ENCODE assay signal across 15 cellular contexts in genomic region chr1:205610036-205610435, GRCh38. TPM values are rescaled to one million over a fixed set of nuclear protein-coding genes. Genes with fewer than 3 reads are reported as not detected.
DNase-seq lines count a peak whose midpoint lies in the region; ATAC-seq and TF ChIP-seq lines count a peak whose summit lies in the region.
"Had no signal": no experiment of that assay in that cellular context is flagged by ENCODE, and none has a peak within 500 bp of the region (broad histone marks: within the 10 kb centered on the region; RNA-seq: fewer than 3 reads in every experiment).

No MANE protein-coding gene starts in this region.

- no peak overlapping the region for H4K91ac ChIP-seq in IMR-90 (ENCODE audit: insufficient read depth, low read depth, low read length)

- no peak for TF ChIP-seq RAD21 in IMR-90 (IDR thresholded peaks at IDR 0.05; ENCODE audit: low read length)

- TF ChIP-seq CTCF in AG10803 (conservative IDR thresholded peaks at IDR 0.05; ENCODE audit: low read length) (no peak), IMR-90 (conservative IDR thresholded peaks at IDR 0.05; ENCODE audit: low read depth, low read length) (no peak), MCF 10A (IDR thresholded peaks at IDR 0.05; ENCODE audit: unreplicated experiment) (no peak), GM13977 (IDR thresholded peaks at IDR 0.05; ENCODE audit: extremely low read depth, insufficient read depth, missing control alignments) (no peak), glutamatergic neuron (IDR thresholded peaks at IDR 0.05; ENCODE audit: partially characterized antibody, unreplicated experiment) (no peak)

- CTCF ChIA-PET in IMR-90 (lab: Yijun Ruan, JAX), result no interaction called here
- CTCF ChIA-PET in MCF 10A (lab: Yijun Ruan, JAX), result interaction anchor here (3.9 kb wide), 1 partner anchor 18 kb away, joined by 26 read pairs; no protein-coding TSS in a partner anchor

- no peak overlapping the region for H3K56ac ChIP-seq in IMR-90 (ENCODE audit: extremely low read depth, insufficient read depth, low read length)

- peak; percentile 85 for ATAC-seq in IMR-90 (ENCODE audit: low read depth)
- ATAC-seq: heart right ventricle had no signal

- H3K18ac ChIP-seq in IMR-90 (ENCODE audit: low read depth, low read length), result no peak overlapping the region

- H2BK120ac ChIP-seq in IMR-90 (ENCODE audit: low read depth, low read length), result no peak overlapping the region

- H2AK9ac ChIP-seq in IMR-90 (replicated peaks; ENCODE audit: low read depth, low read length, poor library complexity), result no peak overlapping the region

- H4K20me1 ChIP-seq in IMR-90 (ENCODE audit: insufficient read depth, low read length), result peaks cover 5% of the 10 kb centered on the region; the same call in 1 of the 2 replicates

- H2BK20ac ChIP-seq in IMR-90 (ENCODE audit: low read depth, low read length), result no peak overlapping the region

- in situ Hi-C loops in IMR-90 (cut with MboI; ENCODE audit: low sequenced_read_pairs) (no loop called here), GM13977 (cut with MboI; ENCODE audit: low pct_unique_long_range_greater_than_20kb, low sequenced_read_pairs, unreplicated experiment) (no loop called here)

- DNase-seq in AG10803 (ENCODE audit: low read depth) (peak; percentile 27), IMR-90 (peak; percentile 72), MCF 10A (ENCODE audit: unreplicated experiment) (no peak), COR-L47 (lab: John Stamatoyannopoulos, UW) (no peak), HT-29 (ENCODE audit: low spot score) (no peak), GM13977 (ENCODE audit: low spot score) (no peak), glutamatergic neuron (no peak)
- DNase-seq: activated CD4-positive, alpha-beta memory T cell treated with anti-CD3 and anti-CD28 coated beads for 36 hours; activated naive CD4-positive, alpha-beta T cell treated with anti-CD3 and anti-CD28 coated beads, Interleukin-2, amount 50 U/mL, for 16 hours; heart right ventricle; KBM-7; NCI-H2107 had no signal

- no peak overlapping the region for H2AK5ac ChIP-seq in IMR-90 (ENCODE audit: low read depth, low read length)

- no peak overlapping the region for H3K27ac ChIP-seq in IMR-90 (ENCODE audit: insufficient read depth, low read length)
- peak overlapping the region; percentile 71 for H3K27ac ChIP-seq in mesodermal cell (ENCODE audit: low read depth, low read length, severe bottlenecking)

- no peak overlapping the region; the same call in 1 of the 2 replicates for H3K4ac ChIP-seq in IMR-90 (ENCODE audit: low read depth, low read length)

- no TSS peak for BruUV-seq in IMR-90 (replicated peaks; lab: Mats Ljungman, UMichigan)
- BruUV-seq in MCF 10A (replicated peaks; lab: Mats Ljungman, UMichigan), result no TSS peak

- H3K27me3 Mint-ChIP-seq in MCF 10A (ENCODE audit: insufficient read depth, unreplicated experiment) (no peaks in the 10 kb centered on the region), glutamatergic neuron (ENCODE audit: unreplicated experiment) (no peaks in the 10 kb centered on the region)
- H3K27me3 Mint-ChIP-seq: activated CD4-positive, alpha-beta memory T cell treated with anti-CD3 and anti-CD28 coated beads for 36 hours; B cell; type B pancreatic cell had no signal

- H3K4me1 Mint-ChIP-seq in MCF 10A (ENCODE audit: insufficient read depth, unreplicated experiment), result peaks cover 23% of the 10 kb centered on the region
- no peaks in the 10 kb centered on the region for H3K4me1 Mint-ChIP-seq in glutamatergic neuron (ENCODE audit: low read depth, unreplicated experiment)

- no peak overlapping the region for H3K9ac ChIP-seq in IMR-90 (ENCODE audit: low read depth, low read length)

- intact Hi-C loops in IMR-90 (cut with micrococcal nuclease), result loop anchor here (1.0 kb wide), 1 partner anchor 11 kb away; no protein-coding TSS in a partner anchor
- intact Hi-C loops in MCF 10A (cut with micrococcal nuclease), result no loop called here

- no peak overlapping the region for H3K14ac ChIP-seq in IMR-90 (replicated peaks; ENCODE audit: low read depth, low read length)

- POLR2A ChIA-PET in IMR-90 (lab: Charles Lee; ENCODE audit: unreplicated experiment), result no interaction called here
- POLR2A ChIA-PET in MCF 10A (lab: Yijun Ruan, JAX), result interaction anchor here (0.7 to 5.4 kb wide), 5 partner anchors 8 to 22 kb away, joined by 3 to 37 read pairs (median 10); partner anchors contain the start of gene ELK4

- peaks cover 2% of the 10 kb centered on the region; the same call in 1 of the 2 replicates for H3K4me1 ChIP-seq in IMR-90 (ENCODE audit: control insufficient read depth, insufficient read depth, low read length)
- peaks cover 29% of the 10 kb centered on the region for H3K4me1 ChIP-seq in mesodermal cell (ENCODE audit: control insufficient read depth, insufficient read depth, low read length, poor library complexity, severe bottlenecking)

- dilution Hi-C loops in IMR-90 (cut with HindIII; ENCODE audit: low sequenced_read_pairs, unreplicated experiment), result no loop called here

- H3K9me3 ChIP-seq in IMR-90 (ENCODE audit: control insufficient read depth, insufficient read depth, low read length) (no peaks in the 10 kb centered on the region), mesodermal cell (ENCODE audit: control insufficient read depth, low read length) (no peaks in the 10 kb centered on the region)
- H3K9me3 ChIP-seq: heart right ventricle had no signal

- H3K27ac Mint-ChIP-seq in MCF 10A (ENCODE audit: low read depth, unreplicated experiment) (peak overlapping the region; percentile 65), glutamatergic neuron (ENCODE audit: unreplicated experiment) (no peak overlapping the region)
- H3K27ac Mint-ChIP-seq: B cell had no signal

- H3K4me3 Mint-ChIP-seq in MCF 10A (ENCODE audit: unreplicated experiment) (no peak overlapping the region), glutamatergic neuron (ENCODE audit: unreplicated experiment) (no peak overlapping the region)
- H3K4me3 Mint-ChIP-seq: activated CD4-positive, alpha-beta memory T cell treated with anti-CD3 and anti-CD28 coated beads for 36 hours; B cell; type B pancreatic cell had no signal

- H2BK15ac ChIP-seq in IMR-90 (ENCODE audit: low read depth, low read length), result no peak overlapping the region

- H3K27me3 ChIP-seq in IMR-90 (ENCODE audit: control insufficient read depth, insufficient read depth, low read length), result no peaks in the 10 kb centered on the region
- H3K27me3 ChIP-seq: heart right ventricle had no signal

- H3K23ac ChIP-seq in IMR-90 (ENCODE audit: low read depth, low read length), result no peak overlapping the region

- H3K4me2 ChIP-seq in IMR-90 (ENCODE audit: low read depth, low read length), result no peak overlapping the region

- H3K79me1 ChIP-seq in IMR-90 (ENCODE audit: low read depth in 1 of 2, low read length in 2 of 2), result peaks cover 20 to 46% of the 10 kb centered on the region in 2 experiments

- H4K5ac ChIP-seq in IMR-90 (ENCODE audit: low read depth, low read length), result no peak overlapping the region

- no peak overlapping the region for H2AFZ ChIP-seq in IMR-90 (replicated peaks; ENCODE audit: low read length, poor library complexity)

- peaks cover 9% of the 10 kb centered on the region for H3K36me3 ChIP-seq in IMR-90 (ENCODE audit: control insufficient read depth, insufficient read depth, low read length)
- H3K36me3 ChIP-seq in mesodermal cell (ENCODE audit: control insufficient read depth, insufficient read depth, low read length), result peaks cover 34% of the 10 kb centered on the region

- H4K8ac ChIP-seq in IMR-90 (ENCODE audit: low read depth in 2 of 2, low read length in 2 of 2), result no peak overlapping the region

- TF ChIP-seq POLR2A in IMR-90 (IDR thresholded peaks at IDR 0.05; ENCODE audit: low read depth, low read length), result no peak

- H3K4me3 ChIP-seq in AG10803 (ENCODE audit: low read length) (no peak overlapping the region), IMR-90 (ENCODE audit: insufficient read depth, low read depth, low read length) (no peak overlapping the region), mesodermal cell (ENCODE audit: extremely low read depth, insufficient read depth, low read length, poor library complexity, severe bottlenecking) (no peak overlapping the region)
- H3K4me3 ChIP-seq: heart right ventricle had no signal

- H2BK5ac ChIP-seq in IMR-90 (ENCODE audit: low read depth, low read length, poor library complexity, severe bottlenecking), result no peak overlapping the region

- H3K36me3 Mint-ChIP-seq in MCF 10A (ENCODE audit: insufficient read depth, unreplicated experiment) (peaks cover 58% of the 10 kb centered on the region), glutamatergic neuron (ENCODE audit: unreplicated experiment) (no peaks in the 10 kb centered on the region)

- WGBS in IMR-90 (ENCODE audit: extremely low coverage in 2 of 2, insufficient read length in 1 of 2), 2 experiments, result no CpG with 5 or more reads among the region's 2 CpGs
- no CpG with 5 or more reads among the region's 2 CpGs for WGBS in mesodermal cell (ENCODE audit: insufficient coverage in 2 of 2), 2 experiments

- peaks cover 5% of the 10 kb centered on the region; the same call in 1 of the 2 replicates for H3K9me1 ChIP-seq in IMR-90 (ENCODE audit: insufficient read depth, low read length)

- no peaks in the 10 kb centered on the region for H3K9me3 Mint-ChIP-seq in MCF 10A (ENCODE audit: unreplicated experiment)
- no peaks in the 10 kb centered on the region for H3K9me3 Mint-ChIP-seq in glutamatergic neuron (ENCODE audit: unreplicated experiment)
- H3K9me3 Mint-ChIP-seq: activated CD4-positive, alpha-beta memory T cell treated with anti-CD3 and anti-CD28 coated beads for 36 hours; type B pancreatic cell had no signal

TF ChIP-seq in IMR-90, 13 proteins besides CTCF, POLR2A, EP300 and RAD21 (continues in another document):
- TF ChIP-seq RCOR1 (IDR thresholded peaks at IDR 0.05; ENCODE audit: insufficient replicate concordance, low read length) (no peak), NFE2L2 (IDR thresholded peaks at IDR 0.05; ENCODE audit: low read depth, low read length) (no peak), MXI1 (IDR thresholded peaks at IDR 0.05; ENCODE audit: borderline replicate concordance, low read depth, low read length) (no peak), RFX5 (IDR thresholded peaks at IDR 0.05; ENCODE audit: low read depth, low read length) (no peak), CEBPB (IDR thresholded peaks at IDR 0.05; ENCODE audit: low read depth, low read length) (no peak), CHD1 (IDR thresholded peaks at IDR 0.05; ENCODE audit: low read depth, low read length) (no peak)

RNA-seq across cellular contexts. Expression of gene ELK4, which starts 21.8 kb away (rescaled TPM):
- total RNA-seq in IMR-90 (2012; rRNA removed) (11.3 and 15.6 TPM in 2 replicates), MCF 10A (2022) (101 and 109 TPM in 2 replicates), glutamatergic neuron (ENCODE audit: unreplicated experiment) (20.0 TPM)
- 3.3 and 4.6 TPM in 2 replicates for polyA plus RNA-seq in IMR-90 (2012; rRNA removed)
- polyA plus RNA-seq in IMR-90 (2012; cell fraction: cytosol; rRNA removed), result 0.54 and 0.71 TPM in 2 replicates
- 1.1 and 8.4 TPM in 2 replicates for polyA plus RNA-seq in IMR-90 (2012; cell fraction: nucleus; rRNA removed; ENCODE audit: low replicate concordance)
- 8.9 TPM for polyA plus RNA-seq in mesodermal cell (2013, experiment 1 of 2)
- 8.5 TPM for polyA plus RNA-seq in mesodermal cell (2013, experiment 2 of 2)
- total RNA-seq in HT-29 (2014; rRNA removed; shearing (Covaris generic)), result 6.5 and 7.6 TPM in 2 replicates

Comparison
In these comparisons a context has a peak if more than half of its experiments do, and no peak if none do; other contexts are left out.
1. DNase-seq: peak in AG10803 (single experiment) and IMR-90 (single experiment); none in MCF 10A (single experiment), COR-L47 (single experiment), HT-29 (single experiment), GM13977 (single experiment) and glutamatergic neuron (single experiment).